In the genomic region with DNA sequence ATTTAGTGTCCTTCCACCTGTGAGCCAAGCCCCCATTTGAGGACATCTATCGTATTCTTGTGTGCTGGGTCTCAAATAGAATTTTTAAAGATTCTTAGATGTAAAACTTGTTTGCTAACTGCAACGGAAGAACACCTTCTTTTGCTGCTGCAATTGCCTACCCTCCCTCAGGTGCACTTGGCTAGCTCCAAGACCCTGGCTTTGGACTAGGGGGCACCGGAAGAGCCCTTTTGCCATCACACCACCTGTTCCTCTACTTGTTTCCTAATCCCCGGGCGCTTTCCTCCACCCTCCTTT, we compare ENCODE assay signal across 8 cellular contexts. TPM values are rescaled to one million over a fixed set of nuclear protein-coding genes. Genes with fewer than 3 reads are reported as not detected.
DNase-seq lines count a peak whose midpoint lies in the region; ATAC-seq lines count a peak whose summit lies in the region.

No MANE protein-coding gene starts in this region.

- H3K4me3 ChIP-seq in iPS-20b (ENCODE audit: low read length) (peak overlapping the region; percentile 84), thymus (ENCODE audit: low read length) (peak overlapping the region; percentile 100)

- POLR2A ChIA-PET in activated CD4-positive, alpha-beta memory T cell treated with anti-CD3 and anti-CD28 coated beads, Interleukin-2, amount 10 ng/mL, durations not matched to agents 7 days and 5 days (lab: Charles Lee), result interaction anchor here (0.7 to 4.7 kb wide), 39 partner anchors 9 to 429 kb away, joined by 3 to 51 read pairs (median 4); a partner anchor contains a TSS

- peaks cover 56% of the 10 kb centered on the region for H3K36me3 ChIP-seq in iPS-20b (ENCODE audit: insufficient read depth, low read depth, low read length)
- peaks cover 33% of the 10 kb centered on the region for H3K36me3 ChIP-seq in thymus (ENCODE audit: control insufficient read depth, insufficient read depth)

- H3K9me3 ChIP-seq in iPS-20b (ENCODE audit: insufficient read depth, low read depth, low read length) (no peaks in the 10 kb centered on the region), thymus (ENCODE audit: control insufficient read depth) (no peaks in the 10 kb centered on the region)

- H3K4me1 ChIP-seq in iPS-20b (ENCODE audit: insufficient read depth, low read length) (peaks cover 13% of the 10 kb centered on the region; the same call in 1 of the 2 replicates), thymus (ENCODE audit: control insufficient read depth, insufficient read depth, low read length) (peaks cover 26% of the 10 kb centered on the region)

- H3K9me3 Mint-ChIP-seq in activated naive CD4-positive, alpha-beta T cell treated with anti-CD3 and anti-CD28 coated beads for 36 hours, result no peaks in the 10 kb centered on the region
- H3K9me3 Mint-ChIP-seq in activated CD4-positive, alpha-beta memory T cell treated with anti-CD3 and anti-CD28 coated beads, Interleukin-2, amount 10 ng/mL, durations not matched to agents 7 days and 5 days, result no peaks in the 10 kb centered on the region

- ATAC-seq in GM18861 (IDR thresholded peaks at IDR 0.05; ENCODE audit: unreplicated experiment), result no peak

- peak overlapping the region; percentile 82; the same call in 1 of the 2 replicates for H3K9ac ChIP-seq in iPS-20b (ENCODE audit: low read depth, low read length)

- H3K27ac ChIP-seq in iPS-20b (ENCODE audit: low read length) (no peak overlapping the region), thymus (ENCODE audit: low read depth) (no peak overlapping the region)

- WGBS in thymus, result 12% methylated on average over 5 of the region's 5 CpGs

- no peak for DNase-seq in activated naive CD4-positive, alpha-beta T cell treated with anti-CD3 and anti-CD28 coated beads for 36 hours
- DNase-seq in activated naive CD4-positive, alpha-beta T cell (lab: John Stamatoyannopoulos, UW), result no peak
- DNase-seq in activated CD4-positive, alpha-beta memory T cell treated with anti-CD3 and anti-CD28 coated beads, Interleukin-2, amount 10 ng/mL, durations not matched to agents 7 days and 5 days, result no peak
- DNase-seq in RKO (ENCODE audit: low spot score) (no peak), KG1 (lab: John Stamatoyannopoulos, UW) (no peak)

- peaks cover 41% of the 10 kb centered on the region for H3K4me1 Mint-ChIP-seq in activated naive CD4-positive, alpha-beta T cell treated with anti-CD3 and anti-CD28 coated beads for 36 hours (ENCODE audit: low read depth)
- peaks cover 48% of the 10 kb centered on the region for H3K4me1 Mint-ChIP-seq in activated CD4-positive, alpha-beta memory T cell treated with anti-CD3 and anti-CD28 coated beads, Interleukin-2, amount 10 ng/mL, durations not matched to agents 7 days and 5 days

- H3K27ac Mint-ChIP-seq in activated naive CD4-positive, alpha-beta T cell treated with anti-CD3 and anti-CD28 coated beads for 36 hours, result no peak overlapping the region
- peak overlapping the region; percentile 97 for H3K27ac Mint-ChIP-seq in activated CD4-positive, alpha-beta memory T cell treated with anti-CD3 and anti-CD28 coated beads, Interleukin-2, amount 10 ng/mL, durations not matched to agents 7 days and 5 days

- H3K27me3 Mint-ChIP-seq in activated naive CD4-positive, alpha-beta T cell treated with anti-CD3 and anti-CD28 coated beads for 36 hours (ENCODE audit: low read depth), result no peaks in the 10 kb centered on the region
- H3K27me3 Mint-ChIP-seq in activated CD4-positive, alpha-beta memory T cell treated with anti-CD3 and anti-CD28 coated beads, Interleukin-2, amount 10 ng/mL, durations not matched to agents 7 days and 5 days, result no peaks in the 10 kb centered on the region

- H3K36me3 Mint-ChIP-seq in activated naive CD4-positive, alpha-beta T cell treated with anti-CD3 and anti-CD28 coated beads for 36 hours (ENCODE audit: low read depth), result peaks cover 41% of the 10 kb centered on the region
- peaks cover 59% of the 10 kb centered on the region for H3K36me3 Mint-ChIP-seq in activated CD4-positive, alpha-beta memory T cell treated with anti-CD3 and anti-CD28 coated beads, Interleukin-2, amount 10 ng/mL, durations not matched to agents 7 days and 5 days (ENCODE audit: low read depth)

- H3K27me3 ChIP-seq in iPS-20b (ENCODE audit: insufficient read depth, low read length) (peaks cover 8% of the 10 kb centered on the region; the same call in 1 of the 2 replicates), thymus (ENCODE audit: control insufficient read depth, insufficient read depth) (no peaks in the 10 kb centered on the region)

- intact Hi-C loops in activated naive CD4-positive, alpha-beta T cell treated with anti-CD3 and anti-CD28 coated beads for 36 hours (cut with micrococcal nuclease), result loop anchor here (5.0 kb wide), 3 partner anchors 154 to 564 kb away; a partner anchor contains a TSS

- peak overlapping the region; percentile 87 for H3K4me3 Mint-ChIP-seq in activated naive CD4-positive, alpha-beta T cell treated with anti-CD3 and anti-CD28 coated beads for 36 hours
- H3K4me3 Mint-ChIP-seq in activated CD4-positive, alpha-beta memory T cell treated with anti-CD3 and anti-CD28 coated beads, Interleukin-2, amount 10 ng/mL, durations not matched to agents 7 days and 5 days, result peak overlapping the region; percentile 95

- CTCF ChIA-PET in activated naive CD4-positive, alpha-beta T cell treated with anti-CD3 and anti-CD28 coated beads for 36 hours (lab: Charles Lee), result interaction anchor here (1.0 to 2.0 kb wide), 2 partner anchors 54 to 196 kb away, joined by 3 to 7 read pairs; no protein-coding TSS in a partner anchor
- CTCF ChIA-PET in activated CD4-positive, alpha-beta memory T cell treated with anti-CD3 and anti-CD28 coated beads, Interleukin-2, amount 10 ng/mL, durations not matched to agents 7 days and 5 days (lab: Charles Lee), result interaction anchor here (1.0 to 3.4 kb wide), 6 partner anchors 13 to 362 kb away, joined by 3 to 30 read pairs (median 8); a partner anchor contains a TSS

RNA-seq across cellular contexts. Expression of a gene that starts 1.1 kb away (rescaled TPM):
- total RNA-seq in activated naive CD4-positive, alpha-beta T cell treated with anti-CD3 and anti-CD28 coated beads for 36 hours, result 100 to 1,000 TPM; 883 to 886 TPM
- total RNA-seq in activated CD4-positive, alpha-beta memory T cell treated with anti-CD3 and anti-CD28 coated beads, Interleukin-2, amount 10 ng/mL, durations not matched to agents 7 days and 5 days, result 100 to 1,000 TPM; 853 to 877 TPM
- 1,143 TPM for polyA plus RNA-seq in thymus

RNA-seq across cellular contexts. Expression of a gene that starts 39.0 kb away (rescaled TPM):
- 10 to 100 TPM; 26.2 to 26.3 TPM for total RNA-seq in activated naive CD4-positive, alpha-beta T cell treated with anti-CD3 and anti-CD28 coated beads for 36 hours
- total RNA-seq in activated CD4-positive, alpha-beta memory T cell treated with anti-CD3 and anti-CD28 coated beads, Interleukin-2, amount 10 ng/mL, durations not matched to agents 7 days and 5 days, result 10 to 100 TPM; 49.7 to 52.3 TPM
- polyA plus RNA-seq in thymus, result 18.4 TPM

RNA-seq across cellular contexts. Expression of a gene that starts 58.4 kb away (rescaled TPM):
- total RNA-seq in activated naive CD4-positive, alpha-beta T cell treated with anti-CD3 and anti-CD28 coated beads for 36 hours, result 10 to 100 TPM; 83.5 to 86.4 TPM
- total RNA-seq in activated CD4-positive, alpha-beta memory T cell treated with anti-CD3 and anti-CD28 coated beads, Interleukin-2, amount 10 ng/mL, durations not matched to agents 7 days and 5 days, result 100 to 1,000 TPM; 170 to 175 TPM
- polyA plus RNA-seq in thymus, result 30.4 TPM
